ENCODE assay signal across 10 cellular contexts in the genomic region with DNA sequence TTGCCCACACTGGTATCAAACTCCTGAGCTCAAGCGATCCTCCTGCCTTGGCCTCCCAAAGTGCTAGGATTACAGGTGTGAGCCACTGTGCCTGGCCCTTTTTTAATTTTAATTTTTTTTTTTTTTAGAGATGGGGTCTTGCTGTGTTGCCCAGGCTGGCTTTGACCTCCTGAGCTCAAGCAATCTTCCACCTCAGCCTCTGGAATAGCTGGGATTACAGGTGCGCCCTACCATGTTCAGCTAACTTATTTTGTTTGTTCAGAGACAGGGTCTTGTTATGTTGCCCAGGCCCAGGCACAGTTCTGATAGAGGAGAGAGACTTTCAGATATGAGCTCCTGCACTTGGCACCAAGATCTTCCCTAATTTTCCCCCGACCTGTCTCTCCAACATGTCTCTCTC. TPM values are rescaled to one million over a fixed set of nuclear protein-coding genes. Genes with fewer than 3 reads are reported as not detected.
"Had no signal": no experiment of that assay in that cellular context is flagged by ENCODE, and none has a peak within 500 bp of the region (broad histone marks: within the 10 kb centered on the region; RNA-seq: fewer than 3 reads in every experiment).

No MANE protein-coding gene starts in this region.

- H3K27ac ChIP-seq: HL-60, KMS-11 had no signal

- H3K9ac ChIP-seq: KMS-11 had no signal

- H3K36me3 Mint-ChIP-seq: IgD-negative memory B cell had no signal

- DNase-seq: IMR-90, KBM-7, KG1 had no signal

- FAIRE-seq: HepG2, HTR-8/SVneo had no signal

- H3K4me3 Mint-ChIP-seq: IgD-negative memory B cell had no signal

- H3K9me3 Mint-ChIP-seq: IgD-negative memory B cell had no signal

- H3K4me2 ChIP-seq: KMS-11 had no signal

- ATAC-seq: HepG2 had no signal

RNA-seq across cellular contexts. Expression of a gene that starts 8.1 kb away (rescaled TPM):
- total RNA-seq: HepG2, HT-29, HT1080, IMR-90 had no signal
- polyA plus RNA-seq: HepG2, IgD-negative memory B cell, IMR-90 had no signal

RNA-seq across cellular contexts. Expression of a gene that starts 10.5 kb away (rescaled TPM):
- total RNA-seq: HepG2, HT1080, IMR-90 had no signal
- polyA plus RNA-seq: HepG2, IgD-negative memory B cell, IMR-90 had no signal

RNA-seq across cellular contexts. Expression of a gene that starts 18.4 kb away (rescaled TPM):
- total RNA-seq: HepG2, HT1080, IMR-90 had no signal
- polyA plus RNA-seq: HepG2, IgD-negative memory B cell, IMR-90 had no signal
